Comparison of ENCODE assay signal across 8 cellular contexts in genomic region chr5:176388003-176388340, GRCh38. TPM values are rescaled to one million over a fixed set of nuclear protein-coding genes. Genes with fewer than 3 reads are reported as not detected.
A peak's percentile ranks its signal among the peaks of the same experiment; 100 is the strongest.
DNase-seq lines count a peak whose midpoint lies in the region; ATAC-seq and TF ChIP-seq lines count a peak whose summit lies in the region.

No MANE protein-coding gene starts in this region.

- H3K9me3 ChIP-seq in parathyroid adenoma (ENCODE audit: control insufficient read depth, low read length) = no peaks in the 10 kb centered on the region

- H3K4me2 ChIP-seq in parathyroid adenoma (ENCODE audit: low read length) = peak overlapping the region; percentile 96

- peak; percentile 21 for DNase-seq in stimulated activated CD4-positive, alpha-beta T cell treated with anti-CD3 and anti-CD28 coated beads, Interleukin-1b, Interleukin-23, amount 100 ng/mL, for 48 hours
- DNase-seq in stimulated activated CD4-positive, alpha-beta T cell treated with anti-CD3 and anti-CD28 coated beads, Interleukin-4, amount 100 ng/mL, for 1 hour = no peak
- DNase-seq in T-cell = no peak
- peak; percentile 19 for DNase-seq in fibroblast of mammary gland (ENCODE audit: low read depth)
- DNase-seq in cortex of kidney (lab: John Stamatoyannopoulos, UW) = no peak

- peak overlapping the region; percentile 98 for H3K4me3 ChIP-seq in fibroblast of mammary gland (ENCODE audit: control insufficient read depth, low read depth, low read length)
- H3K4me3 ChIP-seq in parathyroid adenoma (ENCODE audit: low read depth, low read length) = peak overlapping the region; percentile 85

- H3K27me3 Mint-ChIP-seq in T-cell = no peaks in the 10 kb centered on the region

- peak overlapping the region; percentile 93 for H3K9ac ChIP-seq in parathyroid adenoma

- ATAC-seq in T-cell (replicated peaks in 1 of 4) (no peak), GM18867 (IDR thresholded peaks at IDR 0.05; ENCODE audit: unreplicated experiment) (no peak), HG02571 (IDR thresholded peaks at IDR 0.05; ENCODE audit: unreplicated experiment) (no peak)

- CTCF ChIA-PET in T-cell (lab: Charles Lee) = interaction anchor here in 1 of 2 donors (2.0 kb wide), 1 partner anchor 26 kb away, joined by 12 read pairs; the partner anchor contains the start of gene KIAA1191

- peaks cover 18% of the 10 kb centered on the region for H3K79me2 ChIP-seq in parathyroid adenoma

- no peaks in the 10 kb centered on the region for H3K36me3 ChIP-seq in parathyroid adenoma (ENCODE audit: control insufficient read depth, insufficient read depth, low read length)

- no peaks in the 10 kb centered on the region for H3K27me3 ChIP-seq in parathyroid adenoma (ENCODE audit: control insufficient read depth, insufficient read depth, low read length)

- no peak overlapping the region for H3K27ac ChIP-seq in parathyroid adenoma

- H3K4me3 Mint-ChIP-seq in T-cell = peak overlapping the region; percentile 89 to 99 (median 95)

- H3K27ac Mint-ChIP-seq in T-cell = peak overlapping the region; percentile 100

- peaks cover 26% of the 10 kb centered on the region for H3K36me3 Mint-ChIP-seq in T-cell

- H2AFZ ChIP-seq in parathyroid adenoma = peak overlapping the region; percentile 99

- peaks cover 26 to 36% (median 36%) of the 10 kb centered on the region in 3 donors for H3K4me1 Mint-ChIP-seq in T-cell

- no peak for TF ChIP-seq CTCF in fibroblast of mammary gland (conservative IDR thresholded peaks at IDR 0.05; ENCODE audit: control insufficient read depth, insufficient read depth, low read depth, low read length)
- TF ChIP-seq CTCF in parathyroid adenoma (IDR thresholded peaks at IDR 0.05) = no peak

- POLR2A ChIA-PET in T-cell (lab: Charles Lee) = interaction anchor here in 1 of 2 donors (0.6 kb wide), 1 partner anchor 1718 kb away, joined by 3 read pairs; no protein-coding TSS in a partner anchor

- no peaks in the 10 kb centered on the region for H3K9me3 Mint-ChIP-seq in T-cell

- peaks cover 15% of the 10 kb centered on the region for H3K4me1 ChIP-seq in parathyroid adenoma

RNA-seq across cellular contexts. Expression of gene NOP16, which starts 0.4 kb away (rescaled TPM):
- total RNA-seq in T-cell = 10 to 100 TPM; 10.4 to 29.3 (median 28.3) TPM

RNA-seq across cellular contexts. Expression of gene HIGD2A, which starts 0.6 kb away (rescaled TPM):
- 100 to 1,000 TPM in 2 of 5 donors, 10 to 100 TPM in 3; 88.5 to 117 (median 95.4) TPM for total RNA-seq in T-cell

RNA-seq across cellular contexts. Expression of gene ARL10, which starts 22.7 kb away (rescaled TPM):
- total RNA-seq in T-cell = 10 to 100 TPM in 4 of 5 donors, 1 to 10 TPM in 1; 9.9 to 20.0 (median 18.0) TPM

RNA-seq across cellular contexts. Expression of gene KIAA1191, which starts 26.4 kb away (rescaled TPM):
- 10 to 100 TPM; 66.4 to 79.3 (median 72.8) TPM for total RNA-seq in T-cell

RNA-seq across cellular contexts. Expression of gene CLTB, which starts 28.4 kb away (rescaled TPM):
- total RNA-seq in T-cell = 10 to 100 TPM; 43.9 to 73.5 (median 45.6) TPM

Comparison
In these comparisons a context has a peak if more than half of its experiments do, and no peak if none do; other contexts are left out.
1. DNase-seq: peak in stimulated activated CD4-positive, alpha-beta T cell treated with anti-CD3 and anti-CD28 coated beads, Interleukin-1b, Interleukin-23, amount 100 ng/mL, for 48 hours (single experiment) and fibroblast of mammary gland (single experiment); none in stimulated activated CD4-positive, alpha-beta T cell treated with anti-CD3 and anti-CD28 coated beads, Interleukin-4, amount 100 ng/mL, for 1 hour (single experiment), T-cell (0 of 34) and cortex of kidney (single experiment).